In the genomic region with DNA sequence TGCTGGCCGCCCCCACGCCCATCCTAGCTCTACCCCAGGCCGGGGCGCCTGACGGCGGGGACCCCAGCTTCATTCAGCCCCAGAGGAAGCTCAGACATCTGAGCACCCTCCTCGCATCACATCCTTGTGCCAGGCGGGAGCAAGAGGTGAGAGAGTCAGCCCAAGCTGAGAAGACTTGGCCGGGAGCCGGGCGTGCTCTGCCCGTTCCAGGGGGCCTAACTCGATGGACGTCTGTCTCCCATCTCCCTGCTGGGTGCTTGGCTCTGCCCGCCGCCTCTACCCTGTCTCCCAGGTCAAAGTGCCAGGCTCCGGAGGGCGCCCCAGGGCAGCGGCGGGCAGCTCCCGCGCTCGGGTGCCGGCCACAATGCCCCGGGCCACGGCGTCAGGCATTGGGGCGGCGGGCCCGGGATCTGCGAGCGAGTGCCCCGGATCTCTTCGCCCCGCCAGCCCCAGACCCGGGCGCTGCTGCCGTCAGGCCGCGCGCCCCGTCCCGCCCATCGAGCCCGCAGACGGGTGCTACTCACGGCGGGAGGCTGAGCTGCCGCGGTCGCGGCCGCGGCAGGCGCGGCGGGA, we compare ENCODE assay signal across 2 cellular contexts.
TF ChIP-seq lines count a peak whose summit lies in the region.

No MANE protein-coding gene starts in this region.

TF ChIP-seq in IMR-90, 13 proteins besides CTCF, POLR2A, EP300 and RAD21:
- no peak for TF ChIP-seq MXI1 (IDR thresholded peaks at IDR 0.05; ENCODE audit: borderline replicate concordance, low read depth, low read length)
- TF ChIP-seq RFX5 (IDR thresholded peaks at IDR 0.05; ENCODE audit: low read depth, low read length), result no peak
- no peak for TF ChIP-seq MAFK (IDR thresholded peaks at IDR 0.05; ENCODE audit: low read depth, low read length)
- no peak for TF ChIP-seq ELK1 (IDR thresholded peaks at IDR 0.05; ENCODE audit: borderline replicate concordance, low read depth, low read length)
- no peak for TF ChIP-seq CHD1 (IDR thresholded peaks at IDR 0.05; ENCODE audit: low read depth, low read length)
- TF ChIP-seq MAZ (IDR thresholded peaks at IDR 0.05; ENCODE audit: borderline replicate concordance, low read depth, low read length), result no peak
- TF ChIP-seq SMC3 (IDR thresholded peaks at IDR 0.05; ENCODE audit: low read depth, low read length), result no peak
- no peak for TF ChIP-seq CEBPB (IDR thresholded peaks at IDR 0.05; ENCODE audit: low read depth, low read length)
- TF ChIP-seq FOS (IDR thresholded peaks at IDR 0.05; ENCODE audit: low read depth, low read length), result no peak
- TF ChIP-seq RCOR1 (IDR thresholded peaks at IDR 0.05; ENCODE audit: insufficient replicate concordance, low read length), result no peak
TF ChIP-seq in IMR-90: peak in this region for 0.

TF ChIP-seq in HepG2, 621 proteins besides CTCF, POLR2A, EP300 and RAD21:
- TF ChIP-seq, protein P1, sequence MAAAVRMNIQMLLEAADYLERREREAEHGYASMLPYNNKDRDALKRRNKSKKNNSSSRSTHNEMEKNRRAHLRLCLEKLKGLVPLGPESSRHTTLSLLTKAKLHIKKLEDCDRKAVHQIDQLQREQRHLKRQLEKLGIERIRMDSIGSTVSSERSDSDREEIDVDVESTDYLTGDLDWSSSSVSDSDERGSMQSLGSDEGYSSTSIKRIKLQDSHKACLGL (CRISPR knock-in tag; IDR thresholded peaks at IDR 0.05), result 0 out of 2 replicates have a peak, but pooled peaks have one; percentile 30
- TF ChIP-seq, protein P2, sequence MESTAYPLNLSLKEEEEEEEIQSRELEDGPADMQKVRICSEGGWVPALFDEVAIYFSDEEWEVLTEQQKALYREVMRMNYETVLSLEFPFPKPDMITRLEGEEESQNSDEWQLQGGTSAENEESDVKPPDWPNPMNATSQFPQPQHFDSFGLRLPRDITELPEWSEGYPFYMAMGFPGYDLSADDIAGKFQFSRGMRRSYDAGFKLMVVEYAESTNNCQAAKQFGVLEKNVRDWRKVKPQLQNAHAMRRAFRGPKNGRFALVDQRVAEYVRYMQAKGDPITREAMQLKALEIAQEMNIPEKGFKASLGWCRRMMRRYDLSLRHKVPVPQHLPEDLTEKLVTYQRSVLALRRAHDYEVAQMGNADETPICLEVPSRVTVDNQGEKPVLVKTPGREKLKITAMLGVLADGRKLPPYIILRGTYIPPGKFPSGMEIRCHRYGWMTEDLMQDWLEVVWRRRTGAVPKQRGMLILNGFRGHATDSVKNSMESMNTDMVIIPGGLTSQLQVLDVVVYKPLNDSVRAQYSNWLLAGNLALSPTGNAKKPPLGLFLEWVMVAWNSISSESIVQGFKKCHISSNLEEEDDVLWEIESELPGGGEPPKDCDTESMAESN (CRISPR knock-in tag; conservative IDR thresholded peaks at IDR 0.05), result peak; percentile 21; the same call in 1 of the 2 replicates
- TF ChIP-seq THAP8 (CRISPR knock-in tag; IDR thresholded peaks at IDR 0.05; ENCODE audit: borderline replicate concordance) (no peak), ZNF777 (CRISPR knock-in tag; IDR thresholded peaks at IDR 0.05) (peak; percentile 73), ZNF614 (CRISPR knock-in tag; IDR thresholded peaks at IDR 0.05; ENCODE audit: borderline replicate concordance) (no peak), MIXL1 (CRISPR knock-in tag; IDR thresholded peaks at IDR 0.05) (no peak), HNRNPL (IDR thresholded peaks at IDR 0.05; ENCODE audit: low read depth, low read length) (0 out of 2 replicates have a peak, but pooled peaks have one; percentile 42), ZBTB37 (CRISPR knock-in tag; IDR thresholded peaks at IDR 0.05) (no peak), SOX6 (IDR thresholded peaks at IDR 0.05) (no peak), SOX6 (CRISPR knock-in tag; IDR thresholded peaks at IDR 0.05) (0 out of 2 replicates have a peak, but pooled peaks have one; percentile 5)
